1 cellular context compared by ENCODE assay signal in the genomic region with DNA sequence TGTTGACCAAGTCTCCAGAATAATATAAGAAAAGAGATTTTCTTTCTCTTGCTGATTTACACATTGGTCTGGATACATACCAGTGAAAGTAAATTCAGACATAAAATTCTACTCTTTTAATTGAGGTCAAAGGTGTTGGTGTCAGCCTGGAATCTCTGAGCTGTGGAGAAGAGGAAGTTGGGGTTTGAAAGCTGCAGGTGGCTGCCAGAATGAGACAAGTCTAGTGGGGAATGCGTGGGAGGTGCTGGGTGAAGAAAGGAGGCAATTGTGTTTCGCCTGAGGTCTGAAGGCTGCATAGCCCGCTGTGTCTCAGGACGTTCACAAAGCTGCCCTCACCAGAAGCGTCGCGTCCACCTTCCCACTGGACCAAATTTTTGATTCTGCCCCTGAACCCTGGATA.
A peak's percentile ranks its signal among the peaks of the same experiment; 100 is the strongest.
TF ChIP-seq lines count a peak whose summit lies in the region.

No MANE protein-coding gene starts in this region.

TF ChIP-seq in K562, 482 proteins besides CTCF, POLR2A, EP300 and RAD21 (continued from another document):
- TF ChIP-seq, protein P1, sequence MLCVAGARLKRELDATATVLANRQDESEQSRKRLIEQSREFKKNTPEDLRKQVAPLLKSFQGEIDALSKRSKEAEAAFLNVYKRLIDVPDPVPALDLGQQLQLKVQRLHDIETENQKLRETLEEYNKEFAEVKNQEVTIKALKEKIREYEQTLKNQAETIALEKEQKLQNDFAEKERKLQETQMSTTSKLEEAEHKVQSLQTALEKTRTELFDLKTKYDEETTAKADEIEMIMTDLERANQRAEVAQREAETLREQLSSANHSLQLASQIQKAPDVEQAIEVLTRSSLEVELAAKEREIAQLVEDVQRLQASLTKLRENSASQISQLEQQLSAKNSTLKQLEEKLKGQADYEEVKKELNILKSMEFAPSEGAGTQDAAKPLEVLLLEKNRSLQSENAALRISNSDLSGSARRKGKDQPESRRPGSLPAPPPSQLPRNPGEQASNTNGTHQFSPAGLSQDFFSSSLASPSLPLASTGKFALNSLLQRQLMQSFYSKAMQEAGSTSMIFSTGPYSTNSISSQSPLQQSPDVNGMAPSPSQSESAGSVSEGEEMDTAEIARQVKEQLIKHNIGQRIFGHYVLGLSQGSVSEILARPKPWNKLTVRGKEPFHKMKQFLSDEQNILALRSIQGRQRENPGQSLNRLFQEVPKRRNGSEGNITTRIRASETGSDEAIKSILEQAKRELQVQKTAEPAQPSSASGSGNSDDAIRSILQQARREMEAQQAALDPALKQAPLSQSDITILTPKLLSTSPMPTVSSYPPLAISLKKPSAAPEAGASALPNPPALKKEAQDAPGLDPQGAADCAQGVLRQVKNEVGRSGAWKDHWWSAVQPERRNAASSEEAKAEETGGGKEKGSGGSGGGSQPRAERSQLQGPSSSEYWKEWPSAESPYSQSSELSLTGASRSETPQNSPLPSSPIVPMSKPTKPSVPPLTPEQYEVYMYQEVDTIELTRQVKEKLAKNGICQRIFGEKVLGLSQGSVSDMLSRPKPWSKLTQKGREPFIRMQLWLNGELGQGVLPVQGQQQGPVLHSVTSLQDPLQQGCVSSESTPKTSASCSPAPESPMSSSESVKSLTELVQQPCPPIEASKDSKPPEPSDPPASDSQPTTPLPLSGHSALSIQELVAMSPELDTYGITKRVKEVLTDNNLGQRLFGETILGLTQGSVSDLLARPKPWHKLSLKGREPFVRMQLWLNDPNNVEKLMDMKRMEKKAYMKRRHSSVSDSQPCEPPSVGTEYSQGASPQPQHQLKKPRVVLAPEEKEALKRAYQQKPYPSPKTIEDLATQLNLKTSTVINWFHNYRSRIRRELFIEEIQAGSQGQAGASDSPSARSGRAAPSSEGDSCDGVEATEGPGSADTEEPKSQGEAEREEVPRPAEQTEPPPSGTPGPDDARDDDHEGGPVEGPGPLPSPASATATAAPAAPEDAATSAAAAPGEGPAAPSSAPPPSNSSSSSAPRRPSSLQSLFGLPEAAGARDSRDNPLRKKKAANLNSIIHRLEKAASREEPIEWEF (CRISPR knock-in tag; IDR thresholded peaks at IDR 0.05): no peak
- TF ChIP-seq EGR1 (conservative IDR thresholded peaks at IDR 0.05): peak; percentile 35; the same call in 1 of the 2 replicates
TF ChIP-seq in K562: peak in this region for 1.
